12 cellular contexts compared by ENCODE assay signal in the genomic region with DNA sequence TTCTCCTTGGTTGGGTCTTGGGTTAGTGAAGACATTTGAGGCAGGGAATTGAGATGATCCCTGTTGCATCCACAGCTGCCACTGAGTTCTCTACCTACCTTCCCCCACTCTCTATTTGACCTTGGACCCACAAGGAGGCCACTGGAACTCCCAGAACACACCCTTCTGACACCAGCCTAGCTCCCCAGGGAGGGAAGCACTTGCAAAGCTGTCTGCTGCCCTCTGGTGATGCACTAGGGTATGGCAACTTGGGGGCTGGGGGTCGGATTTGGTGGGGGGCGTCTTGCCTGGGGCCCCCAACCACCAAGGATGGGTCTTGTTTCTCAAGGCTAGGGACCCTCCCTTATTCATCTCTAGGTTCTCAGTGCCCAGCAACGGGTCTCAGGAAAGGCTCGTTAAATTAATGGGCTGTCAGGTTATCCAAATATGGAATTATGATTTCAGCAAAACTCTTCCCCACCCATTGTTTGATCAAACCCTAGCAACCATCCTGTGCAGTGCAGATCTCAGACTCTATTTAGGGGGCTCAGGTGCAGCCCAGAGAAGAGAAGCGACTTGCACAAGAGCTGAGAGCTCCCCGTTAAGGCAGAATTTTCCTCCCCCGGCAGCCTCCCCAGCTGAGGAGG.
A peak's percentile ranks its signal among the peaks of the same experiment; 100 is the strongest.
DNase-seq lines count a peak whose midpoint lies in the region; ATAC-seq, FAIRE-seq and TF ChIP-seq lines count a peak whose summit lies in the region.
"Had no signal": no experiment of that assay in that cellular context is flagged by ENCODE, and none has a peak within 500 bp of the region (broad histone marks: within the 10 kb centered on the region; RNA-seq: fewer than 3 reads in every experiment).

No MANE protein-coding gene starts in this region.

- H3K27me3 Mint-ChIP-seq in activated CD4-positive, alpha-beta T cell treated with anti-CD3 and anti-CD28 coated beads, Interleukin-2, amount 10 ng/mL, durations not matched to agents 24 days and 14 days: peaks cover 7% of the 10 kb centered on the region

- in situ Hi-C loops in K562 (cut with MboI): no loop called here

- peak; percentile 57 to 84 (median 63) for TF ChIP-seq CTCF in K562 (IDR thresholded peaks at IDR 0.05 in 2 of 3, conservative IDR thresholded peaks at IDR 0.05 in 1 of 3; ENCODE audit: insufficient read depth in 2 of 3, low read depth in 1 of 3, low read length in 3 of 3)
- TF ChIP-seq CTCF in parathyroid adenoma (IDR thresholded peaks at IDR 0.05): peak; percentile 15
- TF ChIP-seq CTCF in breast epithelium (IDR thresholded peaks at IDR 0.05): no peak

- H3K36me3 ChIP-seq in K562 (ENCODE audit: control insufficient read depth, insufficient read depth, low read length): no peaks in the 10 kb centered on the region
- H3K36me3 ChIP-seq in parathyroid adenoma (ENCODE audit: control insufficient read depth, insufficient read depth, low read length): no peaks in the 10 kb centered on the region
- no peaks in the 10 kb centered on the region for H3K36me3 ChIP-seq in breast epithelium

- H3K36me3 Mint-ChIP-seq in activated CD4-positive, alpha-beta T cell treated with anti-CD3 and anti-CD28 coated beads, Interleukin-2, amount 10 ng/mL, durations not matched to agents 24 days and 14 days (ENCODE audit: low read depth): no peaks in the 10 kb centered on the region

- FAIRE-seq in K562 (lab: Jason Lieb, UNC): peak; percentile 35
- FAIRE-seq: TTC549 had no signal

- H3K9me3 ChIP-seq in K562 (replicated peaks; ENCODE audit: control insufficient read depth, insufficient read depth, low read depth, low read length): no peaks in the 10 kb centered on the region
- H3K9me3 ChIP-seq in parathyroid adenoma (ENCODE audit: control insufficient read depth, low read length): no peaks in the 10 kb centered on the region
- no peaks in the 10 kb centered on the region for H3K9me3 ChIP-seq in breast epithelium

- no TSS peak for BruUV-seq in K562 (replicated peaks; lab: Mats Ljungman, UMichigan)

- no peaks in the 10 kb centered on the region for H3K79me2 ChIP-seq in K562 (ENCODE audit: control insufficient read depth, insufficient read depth, low read length)
- H3K79me2 ChIP-seq in parathyroid adenoma: no peaks in the 10 kb centered on the region

- peak; percentile 56 for TF ChIP-seq RAD21 in Ishikawa (IDR thresholded peaks at IDR 0.05; ENCODE audit: low read depth)
- peak in 1 of 2 experiments; percentile 64; a peak in 2 of 4 replicates for TF ChIP-seq RAD21 in K562 (CRISPR knock-in tag; conservative IDR thresholded peaks at IDR 0.05 in 1 of 2, IDR thresholded peaks at IDR 0.05 in 1 of 2)

- H3K4me1 ChIP-seq in K562 (replicated peaks in 1 of 2; ENCODE audit: control insufficient read depth in 2 of 2, insufficient read depth in 2 of 2, low read length in 2 of 2) (no peaks in the 10 kb centered on the region), parathyroid adenoma (no peaks in the 10 kb centered on the region), breast epithelium (no peaks in the 10 kb centered on the region)

- TF ChIP-seq POLR2A in K562 (conservative IDR thresholded peaks at IDR 0.05) (no peak), breast epithelium (IDR thresholded peaks at IDR 0.05) (no peak)

- H3K9ac ChIP-seq in K562 (ENCODE audit: insufficient read depth in 1 of 2, low read depth in 2 of 2, low read length in 2 of 2) (no peak overlapping the region), parathyroid adenoma (no peak overlapping the region)

- intact Hi-C loops in activated CD4-positive, alpha-beta T cell treated with anti-CD3 and anti-CD28 coated beads, Interleukin-2, amount 10 ng/mL, durations not matched to agents 24 days and 14 days (cut with micrococcal nuclease): no loop called here
- intact Hi-C loops in K562 (cut with micrococcal nuclease) (loop anchor here (5.0 kb wide), 2 partner anchors 381 to 641 kb away; no protein-coding TSS in a partner anchor), breast epithelium (cut with DNase I; ENCODE audit: low total_unique reads) (no loop called here)

- CTCF ChIA-PET in K562 (lab: Yijun Ruan, JAX; ENCODE audit: low intra/inter-chr PET ratio): no interaction called here

- ATAC-seq in K562: no peak
- no peak for ATAC-seq in GM21723 (IDR thresholded peaks at IDR 0.05; ENCODE audit: unreplicated experiment)

- no peaks in the 10 kb centered on the region for H3K9me3 Mint-ChIP-seq in activated CD4-positive, alpha-beta T cell treated with anti-CD3 and anti-CD28 coated beads, Interleukin-2, amount 10 ng/mL, durations not matched to agents 24 days and 14 days
- H3K9me3 Mint-ChIP-seq: CD4-positive, alpha-beta T cell had no signal

- TF ChIP-seq EP300 in Ishikawa (IDR thresholded peaks at IDR 0.05; ENCODE audit: borderline replicate concordance) (no peak), K562 (IDR thresholded peaks at IDR 0.05; ENCODE audit: low read length) (no peak)

- DNase-seq in activated CD4-positive, alpha-beta T cell treated with anti-CD3 and anti-CD28 coated beads, Interleukin-2, amount 10 ng/mL, durations not matched to agents 24 days and 14 days: peak; percentile 55
- no peak for DNase-seq in activated CD4-positive, alpha-beta T cell treated with anti-CD3 and anti-CD28 coated beads for 1 hour
- peak; percentile 31 to 61 (median 54) for DNase-seq in K562 (ENCODE audit: extremely low read depth in 1 of 4, low spot score in 3 of 4)
- DNase-seq in breast epithelium (ENCODE audit: low spot score in 2 of 2): no peak
- DNase-seq in activated effector memory CD4-positive, alpha-beta T cell treated with anti-CD3 and anti-CD28 coated beads, Interleukin-2, amount 50 U/mL, for 16 hours: no peak
- DNase-seq: CD4-positive, alpha-beta T cell; NCI-H2081 treated with DMSO at 0.1 percent for 48 hours; substantia nigra had no signal

- no peaks in the 10 kb centered on the region for H3K4me1 Mint-ChIP-seq in activated CD4-positive, alpha-beta T cell treated with anti-CD3 and anti-CD28 coated beads, Interleukin-2, amount 10 ng/mL, durations not matched to agents 24 days and 14 days

- POLR2A ChIA-PET in K562 (lab: Yijun Ruan, JAX): interaction anchor here (0.6 to 1.5 kb wide), 2 partner anchors 10 to 141 kb away, joined by 3 read pairs; no protein-coding TSS in a partner anchor

- H3K4me3 Mint-ChIP-seq in activated CD4-positive, alpha-beta T cell treated with anti-CD3 and anti-CD28 coated beads, Interleukin-2, amount 10 ng/mL, durations not matched to agents 24 days and 14 days: no peak overlapping the region
- H3K4me3 Mint-ChIP-seq: CD4-positive, alpha-beta T cell had no signal

- no peaks in the 10 kb centered on the region for H3K9me1 ChIP-seq in K562 (ENCODE audit: control insufficient read depth, insufficient read depth, low read length)

- 2% methylated on average over 7 of the region's 7 CpGs for WGBS in K562 (ENCODE audit: insufficient coverage, low coverage, missing lambda C conversion rate)

- H3K27ac Mint-ChIP-seq in activated CD4-positive, alpha-beta T cell treated with anti-CD3 and anti-CD28 coated beads, Interleukin-2, amount 10 ng/mL, durations not matched to agents 24 days and 14 days: no peak overlapping the region
- H3K27ac Mint-ChIP-seq: CD4-positive, alpha-beta T cell had no signal

- peaks cover 0 to 7% of the 10 kb centered on the region in 2 experiments; a peak in 2 of 5 replicates for H3K27me3 ChIP-seq in K562 (ENCODE audit: control insufficient read depth in 2 of 2, insufficient read depth in 2 of 2, low read length in 2 of 2)
- no peaks in the 10 kb centered on the region for H3K27me3 ChIP-seq in parathyroid adenoma (ENCODE audit: control insufficient read depth, insufficient read depth, low read length)
- peaks cover 0 to 27% of the 10 kb centered on the region in 2 donors for H3K27me3 ChIP-seq in breast epithelium

- no peak overlapping the region for H2AFZ ChIP-seq in K562 (ENCODE audit: low read depth, low read length)
- H2AFZ ChIP-seq in parathyroid adenoma: no peak overlapping the region

- 0 out of 2 replicates have a peak, but pooled peaks cover 9% of the 10 kb centered on the region for H4K20me1 ChIP-seq in K562 (replicated peaks; ENCODE audit: control insufficient read depth, insufficient read depth, low read length)

- H3K27ac ChIP-seq in K562 (ENCODE audit: extremely low read depth, low read depth, low read length) (no peak overlapping the region), parathyroid adenoma (no peak overlapping the region), breast epithelium (no peak overlapping the region)

- H3K4me3 ChIP-seq in K562 (no peak overlapping the region), parathyroid adenoma (ENCODE audit: low read depth, low read length) (no peak overlapping the region), breast epithelium (no peak overlapping the region)

- H3K4me2 ChIP-seq in K562 (ENCODE audit: insufficient read depth, low read length) (no peak overlapping the region), parathyroid adenoma (ENCODE audit: low read length) (no peak overlapping the region)

TF ChIP-seq in Ishikawa, 13 proteins besides CTCF, POLR2A, EP300 and RAD21:
- TF ChIP-seq ZBTB7A (IDR thresholded peaks at IDR 0.05; ENCODE audit: low read depth): peak; percentile 69; the same call in 1 of the 2 replicates
- no peak for TF ChIP-seq MAX (IDR thresholded peaks at IDR 0.05)

TF ChIP-seq in K562, 482 proteins besides CTCF, POLR2A, EP300 and RAD21 (continues in another document):
- TF ChIP-seq CLOCK (CRISPR knock-in tag; IDR thresholded peaks at IDR 0.05; ENCODE audit: borderline replicate concordance) (no peak), ZBTB7A (IDR thresholded peaks at IDR 0.05; ENCODE audit: borderline replicate concordance, control insufficient read depth, low read depth, low read length) (peak; percentile 95), RB1 (IDR thresholded peaks at IDR 0.05; ENCODE audit: low read depth) (0 out of 2 replicates have a peak, but pooled peaks have one; percentile 11), PHF21A (IDR thresholded peaks at IDR 0.05; ENCODE audit: borderline replicate concordance, low read depth) (no peak), CBX5 (IDR thresholded peaks at IDR 0.05; ENCODE audit: borderline replicate concordance, low read depth) (no peak)

Comparison
In these comparisons a context has a peak if more than half of its experiments do, and no peak if none do; other contexts are left out.
1. DNase-seq: peak in activated CD4-positive, alpha-beta T cell treated with anti-CD3 and anti-CD28 coated beads, Interleukin-2, amount 10 ng/mL, durations not matched to agents 24 days and 14 days (single experiment) and K562 (4 of 4); none in activated CD4-positive, alpha-beta T cell treated with anti-CD3 and anti-CD28 coated beads for 1 hour (single experiment), breast epithelium (0 of 2) and activated effector memory CD4-positive, alpha-beta T cell treated with anti-CD3 and anti-CD28 coated beads, Interleukin-2, amount 50 U/mL, for 16 hours (single experiment).
2. CTCF ChIP-seq: peak in K562 (3 of 3) and parathyroid adenoma (single experiment); none in breast epithelium (0 of 3).